Comparison of ENCODE assay signal across 8 cellular contexts in the genomic region with DNA sequence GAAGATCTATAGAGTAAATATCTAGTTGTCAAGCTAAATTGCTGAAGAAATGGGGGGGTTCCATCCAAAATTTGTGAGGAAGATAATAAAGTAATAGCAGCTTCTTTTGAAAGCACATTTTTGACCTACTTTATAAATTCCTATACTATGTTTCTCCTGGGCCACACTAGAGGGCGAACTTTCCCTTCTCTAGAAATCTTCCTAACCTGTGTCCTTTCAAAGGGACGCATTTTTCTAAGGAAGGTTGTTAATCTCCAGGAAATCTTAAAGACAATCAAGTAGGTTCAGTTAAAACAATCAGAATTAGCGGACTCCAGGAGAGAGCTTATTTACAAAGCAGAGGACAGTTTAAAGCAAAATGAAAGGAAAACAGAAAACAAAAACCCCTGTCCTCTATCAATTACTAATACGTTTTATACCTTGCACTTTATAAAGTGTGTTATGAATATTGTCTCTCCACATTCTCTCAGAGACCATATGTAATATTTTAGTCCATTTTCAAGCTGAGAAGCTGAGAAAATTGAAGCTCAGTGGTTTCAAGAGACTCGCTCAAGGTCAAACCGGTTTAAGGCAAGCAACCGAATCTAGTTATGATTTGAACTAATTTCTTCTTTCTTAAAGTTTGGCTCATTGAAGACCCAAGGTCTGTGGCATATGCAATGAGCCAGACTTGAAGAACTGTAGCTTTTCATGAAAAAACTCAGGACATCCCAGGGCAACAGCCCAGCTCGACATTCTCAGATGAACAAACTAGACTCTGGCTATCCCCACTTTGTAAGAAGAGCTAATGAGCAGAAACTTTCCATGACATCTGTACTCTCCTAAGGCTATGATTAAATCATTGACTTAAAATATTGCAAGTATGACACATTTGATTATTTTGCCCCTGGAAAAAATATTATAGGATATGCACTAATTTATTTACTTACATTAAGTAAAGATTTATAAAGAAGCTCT.
A peak's percentile ranks its signal among the peaks of the same experiment; 100 is the strongest.
DNase-seq lines count a peak whose midpoint lies in the region; ATAC-seq and TF ChIP-seq lines count a peak whose summit lies in the region.

No MANE protein-coding gene starts in this region.

- H2BK15ac ChIP-seq in mesendoderm (replicated peaks; ENCODE audit: low read depth), result no peak overlapping the region

- H3K4me3 ChIP-seq in Caco-2 (ENCODE audit: low read depth, low read length), result no peak overlapping the region
- no peak overlapping the region for H3K4me3 ChIP-seq in mesendoderm (ENCODE audit: low read length)
- H3K4me3 ChIP-seq in sigmoid colon, result no peak overlapping the region

- no peak overlapping the region for H3K23ac ChIP-seq in mesendoderm (ENCODE audit: low read length)

- H3K4ac ChIP-seq in mesendoderm (ENCODE audit: low read depth, low read length), result no peak overlapping the region

- no peaks in the 10 kb centered on the region for H3K79me2 ChIP-seq in mesendoderm (ENCODE audit: control insufficient read depth, insufficient read depth, low read length)

- POLR2A ChIA-PET in Caco-2 (lab: Charles Lee), result no interaction called here

- ATAC-seq in HG02885 (IDR thresholded peaks at IDR 0.05; ENCODE audit: poor library complexity, unreplicated experiment), result peak; percentile 69
- no peak for ATAC-seq in GM21529 (IDR thresholded peaks at IDR 0.05; ENCODE audit: unreplicated experiment)

- no peak overlapping the region for H2BK120ac ChIP-seq in mesendoderm (ENCODE audit: low read depth, low read length)

- H3K4me1 ChIP-seq in Caco-2 (no peaks in the 10 kb centered on the region; the same call in 1 of the 2 replicates), mesendoderm (ENCODE audit: control insufficient read depth, low read depth, low read length) (peaks cover 3% of the 10 kb centered on the region), sigmoid colon (no peaks in the 10 kb centered on the region)

- no peaks in the 10 kb centered on the region for H3K27me3 Mint-ChIP-seq in Caco-2 (ENCODE audit: insufficient read depth, unreplicated experiment)

- no peak overlapping the region for H3K56ac ChIP-seq in mesendoderm (ENCODE audit: low read length)

- no peak overlapping the region for H4K8ac ChIP-seq in mesendoderm (ENCODE audit: low read depth, low read length)

- no TSS peak for BruUV-seq in Caco-2 (replicated peaks; lab: Mats Ljungman, UMichigan)

- no peaks in the 10 kb centered on the region for H3K9me3 Mint-ChIP-seq in Caco-2 (ENCODE audit: unreplicated experiment)

- no peak overlapping the region for H2AK5ac ChIP-seq in mesendoderm (ENCODE audit: low read length)

- intact Hi-C loops in Caco-2 (cut with micrococcal nuclease; ENCODE audit: unreplicated experiment) (loop anchor here (1.0 kb wide), 2 partner anchors 536 to 588 kb away; no protein-coding TSS in a partner anchor), sigmoid colon (cut with DNase I) (no loop called here)

- H3K36me3 ChIP-seq in Caco-2 (ENCODE audit: control insufficient read depth, insufficient read depth, low read length), result no peaks in the 10 kb centered on the region
- no peaks in the 10 kb centered on the region for H3K36me3 ChIP-seq in mesendoderm (ENCODE audit: control insufficient read depth, insufficient read depth, low read length)
- H3K36me3 ChIP-seq in sigmoid colon, result no peaks in the 10 kb centered on the region

- TF ChIP-seq EP300 in sigmoid colon (IDR thresholded peaks at IDR 0.05), result no peak

- H4K5ac ChIP-seq in mesendoderm (ENCODE audit: low read length), result no peak overlapping the region

- H3K27ac ChIP-seq in mesendoderm (ENCODE audit: low read depth, low read length) (no peak overlapping the region), sigmoid colon (no peak overlapping the region)

- H3K36me3 Mint-ChIP-seq in Caco-2 (ENCODE audit: insufficient read depth, unreplicated experiment), result no peaks in the 10 kb centered on the region

- no peak for TF ChIP-seq POLR2A in sigmoid colon (IDR thresholded peaks at IDR 0.05)

- DNase-seq in Caco-2 (peak in 1 of 2 experiments; percentile 32), NCI-H82 treated with DMSO at 0.1 percent for 48 hours (lab: John Stamatoyannopoulos, UW; ENCODE audit: unreplicated experiment) (peak; percentile 33), dermis blood vessel endothelial cell (peak; percentile 63), mesendoderm (peak; percentile 85), sigmoid colon (no peak)
- DNase-seq in activated CD4-positive, alpha-beta T cell treated with anti-CD3 and anti-CD28 coated beads for 4 hours, result no peak

- H3K18ac ChIP-seq in mesendoderm (ENCODE audit: low read length), result no peak overlapping the region

- no peaks in the 10 kb centered on the region for H3K4me1 Mint-ChIP-seq in Caco-2 (ENCODE audit: low read depth, unreplicated experiment)

- TF ChIP-seq CTCF in Caco-2 (IDR thresholded peaks at IDR 0.05; ENCODE audit: insufficient read depth in 1 of 2, low read depth in 1 of 2, low read length in 1 of 2, severe bottlenecking in 1 of 2, unreplicated experiment in 1 of 2) (peak; percentile 63 to 90), sigmoid colon (IDR thresholded peaks at IDR 0.05) (peak in 2 of 4 experiments; percentile 27 to 40)

- CTCF ChIA-PET in Caco-2 (lab: Charles Lee), result interaction anchor here (0.6 to 3.3 kb wide), 3 partner anchors 10 to 265 kb away, joined by 3 to 14 read pairs (median 3); no protein-coding TSS in a partner anchor

- H3K27me3 ChIP-seq in Caco-2 (replicated peaks; ENCODE audit: control insufficient read depth, insufficient read depth, low read length) (no peaks in the 10 kb centered on the region), mesendoderm (ENCODE audit: insufficient read depth, low read length, poor library complexity) (no peaks in the 10 kb centered on the region), sigmoid colon (no peaks in the 10 kb centered on the region)

- H3K9ac ChIP-seq in mesendoderm (ENCODE audit: low read length), result no peak overlapping the region

- no CpG with 5 or more reads among the region's 8 CpGs for WGBS in mesendoderm (ENCODE audit: extremely low coverage, insufficient coverage, low lambda C conversion rate)
- WGBS in sigmoid colon, 2 donors, result 44 to 48% methylated on average over 8 of the region's 8 CpGs

- no peaks in the 10 kb centered on the region for H3K79me1 ChIP-seq in mesendoderm (ENCODE audit: low read length)

- H3K27ac Mint-ChIP-seq in Caco-2 (ENCODE audit: unreplicated experiment), result no peak overlapping the region

- H3K9me3 ChIP-seq in Caco-2, result no peaks in the 10 kb centered on the region
- H3K9me3 ChIP-seq in sigmoid colon, result no peaks in the 10 kb centered on the region

- H3K4me2 ChIP-seq in mesendoderm (ENCODE audit: low read length), result no peak overlapping the region

- no peak overlapping the region for H2BK5ac ChIP-seq in mesendoderm (ENCODE audit: low read length)

- H3K4me3 Mint-ChIP-seq in Caco-2 (ENCODE audit: unreplicated experiment), result no peak overlapping the region

Comparison
In these comparisons a context has a peak if more than half of its experiments do, and no peak if none do; other contexts are left out.
1. DNase-seq: peak in NCI-H82 treated with DMSO at 0.1 percent for 48 hours (single experiment), dermis blood vessel endothelial cell (single experiment) and mesendoderm (single experiment); none in sigmoid colon (single experiment) and activated CD4-positive, alpha-beta T cell treated with anti-CD3 and anti-CD28 coated beads for 4 hours (0 of 2).